ENCODE assay signal across 9 cellular contexts in the genomic region with DNA sequence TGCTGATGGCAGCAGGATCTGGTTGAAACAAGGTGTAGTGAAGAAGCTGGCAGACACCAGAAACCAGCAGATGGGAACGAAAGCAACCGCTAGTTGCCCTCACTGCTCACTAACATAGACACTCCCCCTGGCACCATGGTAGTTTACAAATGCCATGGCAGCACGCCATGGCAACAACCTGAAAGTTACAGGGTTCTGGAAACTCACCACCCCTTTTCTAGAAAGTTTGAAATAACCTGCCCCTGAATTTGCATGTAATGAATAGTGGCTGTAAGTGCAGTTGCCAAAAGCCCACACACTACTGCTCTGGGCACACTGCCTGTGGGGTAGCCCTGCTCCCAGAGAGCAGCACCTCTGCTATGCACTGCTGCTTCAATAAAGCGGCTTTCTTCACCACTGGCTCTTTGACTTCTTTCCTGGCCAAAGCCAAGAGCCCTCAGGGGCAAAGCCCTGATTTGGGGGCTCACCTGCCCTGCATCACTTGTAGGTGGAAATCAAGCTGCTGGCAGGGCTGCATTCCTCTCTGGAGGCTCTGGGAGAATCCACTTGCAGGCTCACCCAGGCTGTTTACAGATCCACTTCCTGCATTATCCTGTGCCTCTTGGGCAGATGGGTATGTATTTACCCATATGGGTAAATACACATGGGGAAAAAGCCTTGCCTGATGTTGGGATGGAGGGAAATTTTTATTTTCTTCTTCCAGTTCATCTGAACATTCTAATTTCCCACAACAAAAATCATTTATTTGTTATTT.
A peak's percentile ranks its signal among the peaks of the same experiment; 100 is the strongest.
DNase-seq lines count a peak whose midpoint lies in the region; ATAC-seq and TF ChIP-seq lines count a peak whose summit lies in the region.
"Had no signal": no experiment of that assay in that cellular context is flagged by ENCODE, and none has a peak within 500 bp of the region (broad histone marks: within the 10 kb centered on the region; RNA-seq: fewer than 3 reads in every experiment).

No MANE protein-coding gene starts in this region.

- H3K27me3 ChIP-seq in RWPE2 (ENCODE audit: insufficient read depth, poor library complexity, severe bottlenecking), result no peaks in the 10 kb centered on the region
- H3K27me3 ChIP-seq in mucosa of rectum (ENCODE audit: control insufficient read depth in 2 of 2, insufficient read depth in 2 of 2, low read length in 2 of 2), result no peaks in the 10 kb centered on the region

- no peak overlapping the region for H3K27ac ChIP-seq in RWPE2 (ENCODE audit: poor library complexity, severe bottlenecking)
- H3K27ac ChIP-seq in mucosa of rectum (ENCODE audit: low read depth in 2 of 2, low read length in 2 of 2), result peak overlapping the region; percentile 56 to 62

- TF ChIP-seq CTCF in RWPE2 (IDR thresholded peaks at IDR 0.05; ENCODE audit: poor library complexity, severe bottlenecking), result no peak

- H3K9me3 ChIP-seq in RWPE2 (ENCODE audit: severe bottlenecking) (no peaks in the 10 kb centered on the region), mucosa of rectum (ENCODE audit: control insufficient read depth in 2 of 2, low read length in 2 of 2) (no peaks in the 10 kb centered on the region)

- DNase-seq in DMS53 (lab: John Stamatoyannopoulos, UW), result peak; percentile 86
- no peak for DNase-seq in RWPE2 (ENCODE audit: low spot score)
- no peak for DNase-seq in NCI-H226
- no peak for DNase-seq in NOMO-1 (lab: John Stamatoyannopoulos, UW; ENCODE audit: unreplicated experiment in 2 of 2)
- no peak for DNase-seq in effector CD4-positive, alpha-beta T cell
- DNase-seq: immature natural killer cell had no signal

- H3K36me3 ChIP-seq in RWPE2 (ENCODE audit: low read depth), result no peaks in the 10 kb centered on the region
- no peaks in the 10 kb centered on the region for H3K36me3 ChIP-seq in mucosa of rectum (ENCODE audit: control insufficient read depth in 2 of 2, insufficient read depth in 2 of 2, low read length in 2 of 2)

- peak; percentile 65 for ATAC-seq in HG02588 (IDR thresholded peaks at IDR 0.05; ENCODE audit: unreplicated experiment)
- ATAC-seq in RWPE2 (ENCODE audit: low read depth), result 0 out of 3 replicates have a peak, but pooled peaks have one; percentile 33
- no peak for ATAC-seq in GM21515 (IDR thresholded peaks at IDR 0.05; ENCODE audit: unreplicated experiment)

- H3K9ac ChIP-seq in mucosa of rectum (ENCODE audit: low read depth in 1 of 2, low read length in 2 of 2), result peak overlapping the region in 1 of 2 donors; percentile 26

- H3K4me1 ChIP-seq in RWPE2 (ENCODE audit: insufficient read depth, poor library complexity, severe bottlenecking), result no peaks in the 10 kb centered on the region
- peaks cover 47 to 67% of the 10 kb centered on the region in 2 donors for H3K4me1 ChIP-seq in mucosa of rectum (ENCODE audit: control insufficient read depth in 2 of 2, insufficient read depth in 2 of 2, low read length in 2 of 2)

- H3K4me3 ChIP-seq in RWPE2 (ENCODE audit: severe bottlenecking), result no peak overlapping the region
- no peak overlapping the region for H3K4me3 ChIP-seq in mucosa of rectum (ENCODE audit: low read length in 2 of 2)
